Comparison of ENCODE assay signal across 1 cellular context in genomic region chr6:39289490-39289889, GRCh38.
TF ChIP-seq lines count a peak whose summit lies in the region.

No MANE protein-coding gene starts in this region.

TF ChIP-seq in GM12878, 131 proteins besides CTCF, POLR2A, EP300 and RAD21 (continued from another document):
- no peak for TF ChIP-seq NKRF (conservative IDR thresholded peaks at IDR 0.05)
- no peak for TF ChIP-seq TCF7 (IDR thresholded peaks at IDR 0.05; ENCODE audit: borderline replicate concordance)
- no peak for TF ChIP-seq MXI1 (IDR thresholded peaks at IDR 0.05; ENCODE audit: low read depth, low read length)
- TF ChIP-seq SMARCA5 (IDR thresholded peaks at IDR 0.05), result no peak
- TF ChIP-seq ZNF622 (IDR thresholded peaks at IDR 0.05), result no peak
- TF ChIP-seq SUZ12 (IDR thresholded peaks at IDR 0.05; ENCODE audit: unreplicated experiment), result no peak
- TF ChIP-seq MLLT1 (IDR thresholded peaks at IDR 0.05), result no peak
- no peak for TF ChIP-seq JUND (IDR thresholded peaks at IDR 0.05; ENCODE audit: low read depth, low read length)
- no peak for TF ChIP-seq REST (IDR thresholded peaks at IDR 0.05; ENCODE audit: low read depth, low read length)
- no peak for TF ChIP-seq JUNB (IDR thresholded peaks at IDR 0.05)
- TF ChIP-seq BACH1 (IDR thresholded peaks at IDR 0.05; ENCODE audit: borderline replicate concordance), result no peak
- TF ChIP-seq RELA (IDR thresholded peaks at IDR 0.05; ENCODE audit: borderline replicate concordance, partially characterized antibody), result no peak
- no peak for TF ChIP-seq SMAD5 (IDR thresholded peaks at IDR 0.05; ENCODE audit: low read depth)
- no peak for TF ChIP-seq EED (IDR thresholded peaks at IDR 0.05; ENCODE audit: low read depth)
- TF ChIP-seq ATF7 (IDR thresholded peaks at IDR 0.05; ENCODE audit: low read depth), result no peak
- no peak for TF ChIP-seq MAX (IDR thresholded peaks at IDR 0.05; ENCODE audit: low read depth, low read length)
